Comparison of ENCODE assay signal across 23 cellular contexts in the genomic region with DNA sequence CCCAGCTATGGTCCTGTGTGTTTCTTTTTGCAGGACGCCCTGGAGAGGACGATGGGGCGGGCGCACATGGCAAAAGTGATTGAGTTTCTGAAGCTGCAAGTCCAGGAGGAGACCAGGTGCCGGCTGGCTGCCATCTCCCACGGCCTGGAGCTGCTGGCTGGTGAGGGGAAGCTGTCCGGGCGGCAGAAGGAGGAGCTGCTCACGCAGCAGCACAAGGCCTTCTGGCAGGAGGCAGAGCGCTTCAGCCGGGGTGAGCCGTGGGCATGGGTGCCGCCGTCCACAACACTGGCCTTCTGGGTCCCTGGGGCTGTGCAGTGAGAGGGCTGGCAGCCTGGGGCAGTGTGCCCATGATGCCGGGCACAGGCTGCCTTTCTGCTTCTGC. TPM values are rescaled to one million over a fixed set of nuclear protein-coding genes. Genes with fewer than 3 reads are reported as not detected.
DNase-seq lines count a peak whose midpoint lies in the region; ATAC-seq, FAIRE-seq and TF ChIP-seq lines count a peak whose summit lies in the region.
"Had no signal": no experiment of that assay in that cellular context is flagged by ENCODE, and none has a peak within 500 bp of the region (broad histone marks: within the 10 kb centered on the region; RNA-seq: fewer than 3 reads in every experiment).

No MANE protein-coding gene starts in this region.

- TF ChIP-seq RAD21 in H1 (IDR thresholded peaks at IDR 0.05 in 1 of 2, conservative IDR thresholded peaks at IDR 0.05 in 1 of 2; ENCODE audit: low read depth in 2 of 2, low read length in 2 of 2): no peak

- TF ChIP-seq EP300 in H1 (IDR thresholded peaks at IDR 0.05; ENCODE audit: borderline replicate concordance in 1 of 2, low read depth in 2 of 2, low read length in 2 of 2): no peak

- no peaks in the 10 kb centered on the region for H3K79me1 ChIP-seq in H1 (ENCODE audit: low read depth, low read length)

- peak overlapping the region; percentile 96 for H3K4ac ChIP-seq in H1 (replicated peaks; ENCODE audit: insufficient read length, low read depth, low read length)

- 71% methylated on average over 10 of the region's 15 CpGs; no CpG with 5 or more reads in 1 of the 2 experiments for WGBS in H1 (ENCODE audit: extremely low coverage in 1 of 2, insufficient coverage in 1 of 2, insufficient read length in 1 of 2, insufficient replicate concordance in 2 of 2, low coverage in 1 of 2, low lambda C conversion rate in 2 of 2, missing lambda C conversion rate in 1 of 2), 2 experiments
- 85% methylated on average over 15 of the region's 15 CpGs for WGBS in smooth muscle cell (ENCODE audit: low lambda C conversion rate)

- H2BK5ac ChIP-seq in H1 (ENCODE audit: low read depth, low read length): peak overlapping the region; percentile 96

- H3K23ac ChIP-seq in H1 (ENCODE audit: insufficient read length): no peak overlapping the region

- H3K9me3 ChIP-seq in H1 (ENCODE audit: insufficient read depth in 2 of 2, low read depth in 1 of 2, low read length in 1 of 2): no peaks in the 10 kb centered on the region
- H3K9me3 ChIP-seq in smooth muscle cell (replicated peaks; ENCODE audit: low read depth): no peaks in the 10 kb centered on the region
- H3K9me3 ChIP-seq: A549, ascending aorta, sigmoid colon, upper lobe of left lung had no signal

- peak overlapping the region; percentile 94 for H3K18ac ChIP-seq in H1 (ENCODE audit: extremely low read depth, low read length)

- H3F3A ChIP-seq in smooth muscle cell (ENCODE audit: low read depth): peaks cover 2% of the 10 kb centered on the region

- peaks cover 8% of the 10 kb centered on the region for H3K27me3 Mint-ChIP-seq in stimulated activated naive CD8-positive, alpha-beta T cell treated with anti-CD3 and anti-CD28 coated beads, Interleukin-15, amount 100 ng/mL, for 72 hours
- H3K27me3 Mint-ChIP-seq: dendritic cell treated with granulocyte-macrophage colony-stimulating factor and Interleukin-4, amounts not matched to agents 40 ng/mL and 50 ng/mL, for 4 days; IgD-negative memory B cell had no signal

- peak overlapping the region; percentile 75; the same call in 1 of the 2 replicates for H2BK20ac ChIP-seq in H1 (ENCODE audit: low read length)

- H3K9ac ChIP-seq in H1 (replicated peaks in 1 of 4; ENCODE audit: extremely low read depth in 1 of 4, low read depth in 3 of 4, low read length in 3 of 4): peak overlapping the region in 1 of 4 experiments; percentile 13; a peak in 1 of 7 replicates
- no peak overlapping the region for H3K9ac ChIP-seq in smooth muscle cell (ENCODE audit: low read depth)

- TF ChIP-seq POLR2A in H1 (IDR thresholded peaks at IDR 0.05; ENCODE audit: control extremely low read depth in 1 of 2, low read depth in 2 of 2, low read length in 2 of 2): no peak

- peak overlapping the region; percentile 54; the same call in 1 of the 2 replicates for H2AK5ac ChIP-seq in H1 (ENCODE audit: low read depth, low read length)

- TF ChIP-seq CTCF in H1 (IDR thresholded peaks at IDR 0.05; ENCODE audit: control extremely low read depth in 1 of 3, insufficient read depth in 1 of 3, low read depth in 1 of 3, low read length in 3 of 3) (no peak), smooth muscle cell (IDR thresholded peaks at IDR 0.05; ENCODE audit: borderline replicate concordance, insufficient read depth, poor library complexity, severe bottlenecking) (no peak)

- H3K4me1 Mint-ChIP-seq in stimulated activated naive CD8-positive, alpha-beta T cell treated with anti-CD3 and anti-CD28 coated beads, Interleukin-15, amount 100 ng/mL, for 72 hours: no peaks in the 10 kb centered on the region
- H3K4me1 Mint-ChIP-seq: CD14-positive monocyte, IgD-negative memory B cell, memory B cell, neural crest cell had no signal

- FAIRE-seq in H1 (lab: Jason Lieb, UNC): no peak
- FAIRE-seq: A549 had no signal

- H2BK15ac ChIP-seq in H1 (ENCODE audit: low read length): no peak overlapping the region

- H3K4me2 ChIP-seq in H1 (ENCODE audit: insufficient read depth in 1 of 2, low read depth in 2 of 2, low read length in 2 of 2) (peak overlapping the region; percentile 50 to 60; a peak in 3 of 4 replicates), smooth muscle cell (no peak overlapping the region)
- H3K4me2 ChIP-seq: A549 had no signal

- H3K36me3 ChIP-seq in H1 (ENCODE audit: control insufficient read depth in 2 of 4, insufficient read depth in 4 of 4, low read length in 3 of 4) (peaks cover 2 to 8% (median 7%) of the 10 kb centered on the region in 4 experiments; a peak in 4 of 8 replicates), smooth muscle cell (ENCODE audit: low read depth) (peaks cover 3% of the 10 kb centered on the region)

- peak overlapping the region; percentile 60; the same call in 1 of the 2 replicates for H2BK12ac ChIP-seq in H1 (ENCODE audit: low read depth, low read length)

- DNase-seq in stimulated activated naive CD8-positive, alpha-beta T cell treated with anti-CD3 and anti-CD28 coated beads, Interleukin-15, amount 100 ng/mL, for 72 hours: no peak
- no peak for DNase-seq in stimulated activated naive CD8-positive, alpha-beta T cell treated with anti-CD3 and anti-CD28 coated beads, Interleukin-15, Interleukin-2, amounts not matched to agents 100 U/mL and 50 U/mL, for 24 hours
- DNase-seq in H1 (ENCODE audit: low read depth in 1 of 2, low spot score in 2 of 2) (no peak), kidney glomerular epithelial cell (lab: John Stamatoyannopoulos, UW) (peak; percentile 27), smooth muscle cell (lab: John Stamatoyannopoulos, UW; ENCODE audit: unreplicated experiment) (no peak), iPS-NIHi7 (ENCODE audit: extremely low spot score) (no peak), midbrain (lab: John Stamatoyannopoulos, UW) (no peak)
- DNase-seq in activated CD4-positive, alpha-beta T cell treated with anti-CD3 and anti-CD28 coated beads, Interleukin-2, amount 50 U/mL, for 4 hours: no peak
- DNase-seq: activated CD4-positive, alpha-beta T cell treated with anti-CD3 and anti-CD28 coated beads, Interleukin-2, amount 50 U/mL, for 48 hours; activated T-cell treated with anti-CD3 and anti-CD28 coated beads for 4 hours; islet precursor cell; NCI-H1694; SHP77; T-helper 1 cell; upper lobe of left lung had no signal

- peaks cover 0 to 22% (median 18%) of the 10 kb centered on the region in 4 experiments; a peak in 6 of 7 replicates for H3K4me1 ChIP-seq in H1 (replicated peaks in 1 of 4; ENCODE audit: control insufficient read depth in 3 of 4, insufficient read depth in 4 of 4, low read length in 3 of 4)
- peaks cover 6% of the 10 kb centered on the region for H3K4me1 ChIP-seq in smooth muscle cell (ENCODE audit: low read depth)
- H3K4me1 ChIP-seq: sigmoid colon, upper lobe of left lung had no signal

- H2BK120ac ChIP-seq in H1 (replicated peaks; ENCODE audit: low read depth, low read length): peak overlapping the region; percentile 89

- POLR2A ChIA-PET in H1 (lab: Charles Lee; ENCODE audit: partially characterized antibody): interaction anchor here (0.7 kb wide), 1 partner anchor 653 kb away, joined by 3 read pairs; no protein-coding TSS in a partner anchor

- peak overlapping the region; percentile 99 for H4K91ac ChIP-seq in H1 (replicated peaks; ENCODE audit: insufficient read length, low read length)

- H3K27ac Mint-ChIP-seq in stimulated activated naive CD8-positive, alpha-beta T cell treated with anti-CD3 and anti-CD28 coated beads, Interleukin-15, amount 100 ng/mL, for 72 hours: no peak overlapping the region
- H3K27ac Mint-ChIP-seq: CD14-positive monocyte; dendritic cell treated with granulocyte-macrophage colony-stimulating factor and Interleukin-4, amounts not matched to agents 40 ng/mL and 50 ng/mL, for 4 days; memory B cell had no signal

- H4K8ac ChIP-seq in H1 (ENCODE audit: extremely low read depth, insufficient read depth, low read length): peak overlapping the region; percentile 76

- H3K27me3 ChIP-seq in H1 (replicated peaks in 1 of 4; ENCODE audit: control insufficient read depth in 3 of 4, extremely low read depth in 1 of 4, insufficient read depth in 3 of 4, low read length in 3 of 4) (peaks cover 0 to 2% (median 0%) of the 10 kb centered on the region in 4 experiments; a peak in 1 of 7 replicates), smooth muscle cell (ENCODE audit: low read depth) (no peaks in the 10 kb centered on the region)
- H3K27me3 ChIP-seq: ascending aorta, sigmoid colon, upper lobe of left lung had no signal

- peak; percentile 17 for ATAC-seq in stimulated activated naive CD8-positive, alpha-beta T cell treated with anti-CD3 and anti-CD28 coated beads, Interleukin-15, amount 100 ng/mL, for 72 hours
- no peak for ATAC-seq in stimulated activated naive CD8-positive, alpha-beta T cell treated with anti-CD3 and anti-CD28 coated beads, Interleukin-15, Interleukin-2, amounts not matched to agents 100 U/mL and 50 U/mL, for 24 hours

- H3K23me2 ChIP-seq in H1 (ENCODE audit: low read depth, low read length): peaks cover 4% of the 10 kb centered on the region; the same call in 1 of the 2 replicates

- peak overlapping the region; percentile 70 for H4K5ac ChIP-seq in H1 (ENCODE audit: insufficient read length, low read depth, low read length)

- H3K9me3 Mint-ChIP-seq in stimulated activated naive CD8-positive, alpha-beta T cell treated with anti-CD3 and anti-CD28 coated beads, Interleukin-15, amount 100 ng/mL, for 72 hours: no peaks in the 10 kb centered on the region
- H3K9me3 Mint-ChIP-seq: dendritic cell treated with granulocyte-macrophage colony-stimulating factor and Interleukin-4, amounts not matched to agents 40 ng/mL and 50 ng/mL, for 4 days; neural crest cell had no signal

- H4K20me1 ChIP-seq in H1 (replicated peaks in 1 of 2; ENCODE audit: control insufficient read depth in 1 of 2, insufficient read depth in 2 of 2, low read length in 2 of 2): no peaks in the 10 kb centered on the region
- H4K20me1 ChIP-seq in smooth muscle cell (ENCODE audit: low read depth): no peaks in the 10 kb centered on the region

- H2AFZ ChIP-seq in H1 (ENCODE audit: low read length): 0 out of 2 replicates have a peak overlapping the region, but pooled peaks have one; percentile 1
- no peak overlapping the region for H2AFZ ChIP-seq in smooth muscle cell (ENCODE audit: low read depth)

- CTCF ChIA-PET in H1 (lab: Charles Lee; ENCODE audit: partially characterized antibody): interaction anchor here (0.8 to 2.0 kb wide), 7 partner anchors 14 to 289 kb away, joined by 3 to 7 read pairs (median 3); no protein-coding TSS in a partner anchor

- H3K79me2 ChIP-seq in H1 (ENCODE audit: control insufficient read depth in 1 of 2, insufficient read depth in 2 of 2, low read length in 2 of 2) (no peaks in the 10 kb centered on the region), smooth muscle cell (ENCODE audit: low read depth) (no peaks in the 10 kb centered on the region)

- H3K4me3 Mint-ChIP-seq in stimulated activated naive CD8-positive, alpha-beta T cell treated with anti-CD3 and anti-CD28 coated beads, Interleukin-15, amount 100 ng/mL, for 72 hours: no peak overlapping the region
- H3K4me3 Mint-ChIP-seq: CD14-positive monocyte; dendritic cell treated with granulocyte-macrophage colony-stimulating factor and Interleukin-4, amounts not matched to agents 40 ng/mL and 50 ng/mL, for 4 days; IgD-negative memory B cell; memory B cell; neural crest cell had no signal

- no peak overlapping the region for H3K56ac ChIP-seq in H1 (replicated peaks; ENCODE audit: insufficient read length, low read depth, low read length)

- H3K4me3 ChIP-seq in H1 (ENCODE audit: extremely low read depth in 1 of 4, insufficient read depth in 2 of 4, low read depth in 3 of 4, low read length in 4 of 4): peak overlapping the region in 3 of 4 experiments; percentile 3 to 37 (median 14); a peak in 3 of 8 replicates
- no peak overlapping the region for H3K4me3 ChIP-seq in smooth muscle cell
- H3K4me3 ChIP-seq: A549, ascending aorta, sigmoid colon, upper lobe of left lung had no signal

- H3K27ac ChIP-seq in H1 (ENCODE audit: low read depth, low read length): peak overlapping the region; percentile 40; the same call in 1 of the 2 replicates
- H3K27ac ChIP-seq in smooth muscle cell (ENCODE audit: low read depth): peak overlapping the region; percentile 52
- H3K27ac ChIP-seq: ascending aorta, sigmoid colon, upper lobe of left lung had no signal

- H3K14ac ChIP-seq in H1 (ENCODE audit: insufficient read length): no peak overlapping the region

RNA-seq across cellular contexts. Expression of gene EVC, which starts 41.8 kb away (rescaled TPM):
- 9.8 and 11.3 TPM in 2 replicates for total RNA-seq in H1 (2021; fragmentation: NEBNext Ultra II Directional; extraction: Animal tissue kit (Norgen Biotek cat#: 25700))
- polyA plus RNA-seq in H1 (2011; rRNA removed) (2.6 and 5.1 TPM in 2 replicates), smooth muscle cell (6.7 and 7.5 TPM in 2 replicates)
- 3.3 TPM for polyA plus RNA-seq in H1 (2011; cell fraction: cytosol; rRNA removed)
- polyA plus RNA-seq in H1 (2011; cell fraction: nucleus; rRNA removed): 14.4 TPM
- 4.8 to 5.9 TPM (median 5.2 TPM) in 4 replicates for polyA plus RNA-seq in H1 (2012, experiment 1 of 2)
- polyA plus RNA-seq in H1 (2012, experiment 2 of 2): 2.9 TPM
- polyA plus RNA-seq in H1 (2013, experiment 1 of 2): 4.0 TPM
- 4.6 TPM for polyA plus RNA-seq in H1 (2013, experiment 2 of 2)
- 4.2 and 6.9 TPM in 2 replicates for polyA minus RNA-seq in H1 (2011; rRNA and poly(A)+ RNA removed)
- polyA minus RNA-seq in H1 (2011; cell fraction: cytosol; rRNA and poly(A)+ RNA removed): 8.1 TPM
- 23.4 TPM for polyA minus RNA-seq in H1 (2011; cell fraction: nucleus; rRNA and poly(A)+ RNA removed)
- total RNA-seq in smooth muscle cell: 11.5 and 15.5 TPM in 2 replicates
- polyA plus RNA-seq: CD14-positive monocyte had no signal

RNA-seq across cellular contexts. Expression of gene EVC2, which starts 44.4 kb away (rescaled TPM):
- total RNA-seq in H1 (2021; fragmentation: NEBNext Ultra II Directional; extraction: Animal tissue kit (Norgen Biotek cat#: 25700)): 5.9 and 6.4 TPM in 2 replicates
- 0.73 and 1.4 TPM in 2 replicates for polyA plus RNA-seq in H1 (2011; rRNA removed)
- polyA plus RNA-seq in H1 (2011; cell fraction: cytosol; rRNA removed): 1.5 TPM
- polyA plus RNA-seq in H1 (2011; cell fraction: nucleus; rRNA removed): 2.5 TPM
- 3.6 to 4.7 TPM (median 4.1 TPM) in 4 replicates for polyA plus RNA-seq in H1 (2012, experiment 1 of 2)
- polyA plus RNA-seq in H1 (2012, experiment 2 of 2): 1.5 TPM
- 3.5 TPM for polyA plus RNA-seq in H1 (2013, experiment 1 of 2)
- polyA plus RNA-seq in H1 (2013, experiment 2 of 2): 3.8 TPM
- polyA minus RNA-seq in H1 (2011; rRNA and poly(A)+ RNA removed): 3.2 and 3.3 TPM in 2 replicates
- 2.1 TPM for polyA minus RNA-seq in H1 (2011; cell fraction: cytosol; rRNA and poly(A)+ RNA removed)
- 5.4 TPM for polyA minus RNA-seq in H1 (2011; cell fraction: nucleus; rRNA and poly(A)+ RNA removed)
- 7.9 and 8.5 TPM in 2 replicates for total RNA-seq in smooth muscle cell
- 6.2 and 6.9 TPM in 2 replicates for polyA plus RNA-seq in smooth muscle cell
